Comparison of ENCODE assay signal across 1 cellular context in genomic region chr6:161232467-161232866, GRCh38.
TF ChIP-seq lines count a peak whose summit lies in the region.

No MANE protein-coding gene starts in this region.

TF ChIP-seq in WTC11, 78 proteins besides CTCF, POLR2A, EP300 and RAD21 (continued from another document):
- TF ChIP-seq ESRRA (CRISPR knock-in tag; IDR thresholded peaks at IDR 0.05; ENCODE audit: borderline replicate concordance) = no peak
- TF ChIP-seq ZNF671 (CRISPR knock-in tag; IDR thresholded peaks at IDR 0.05) = no peak
- TF ChIP-seq GTF2I (CRISPR knock-in tag; conservative IDR thresholded peaks at IDR 0.05) = no peak
- no peak for TF ChIP-seq NFYB (CRISPR knock-in tag; conservative IDR thresholded peaks at IDR 0.05; ENCODE audit: low read depth)
- TF ChIP-seq USF1 (CRISPR knock-in tag; IDR thresholded peaks at IDR 0.05) = no peak
- TF ChIP-seq CBFB (CRISPR knock-in tag; IDR thresholded peaks at IDR 0.05; ENCODE audit: low read depth) = no peak
- no peak for TF ChIP-seq ATF1 (CRISPR knock-in tag; IDR thresholded peaks at IDR 0.05)
